In the genomic region with DNA sequence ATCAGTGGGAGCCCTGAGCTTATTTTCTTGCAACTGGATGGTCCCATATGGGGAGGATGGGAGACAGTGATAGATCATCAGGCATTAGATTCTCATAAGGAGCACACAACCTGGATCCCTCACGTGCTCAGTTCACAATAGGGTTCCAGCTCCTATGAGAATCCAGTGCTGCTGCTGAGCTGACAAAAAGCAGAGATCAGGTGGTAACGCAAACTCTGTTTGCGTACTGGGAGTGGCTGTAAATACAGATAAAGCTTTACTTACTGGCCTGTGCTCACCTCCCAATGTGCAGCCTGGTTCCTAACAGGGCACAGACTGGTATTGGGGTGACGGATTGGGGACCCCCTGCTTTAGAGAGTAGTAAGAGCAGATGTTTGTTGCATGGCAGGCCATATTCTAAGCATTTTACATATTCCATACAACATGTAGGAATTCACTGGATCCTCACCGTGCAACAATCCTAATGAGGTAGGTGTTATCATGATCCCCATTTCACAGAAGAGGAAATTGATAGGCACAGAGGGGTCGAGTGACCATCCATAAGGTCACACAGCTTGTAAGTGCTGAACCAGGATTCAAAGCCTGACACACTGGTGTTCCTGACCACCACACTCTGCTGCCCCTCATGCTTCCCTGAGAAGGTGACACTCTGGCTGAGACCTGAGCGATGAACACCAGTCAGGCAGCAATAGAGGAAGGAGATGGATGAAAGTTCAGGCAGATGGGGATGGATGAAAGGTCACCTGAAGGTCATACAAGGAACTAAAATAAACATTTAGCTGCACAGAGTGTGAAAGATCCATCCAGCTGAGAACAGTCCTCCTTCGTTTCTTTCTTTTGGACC, we compare ENCODE assay signal across 12 cellular contexts. TPM values are rescaled to one million over a fixed set of nuclear protein-coding genes. Genes with fewer than 3 reads are reported as not detected.
DNase-seq lines count a peak whose midpoint lies in the region; ATAC-seq, FAIRE-seq and TF ChIP-seq lines count a peak whose summit lies in the region.
"Had no signal": no experiment of that assay in that cellular context is flagged by ENCODE, and none has a peak within 500 bp of the region (broad histone marks: within the 10 kb centered on the region; RNA-seq: fewer than 3 reads in every experiment).

No MANE protein-coding gene starts in this region.

- no peaks in the 10 kb centered on the region for H3K9me3 Mint-ChIP-seq in activated T-cell treated with anti-CD3 and anti-CD28 coated beads, Interleukin-2, amount 50 U/mL, for 24 hours
- H3K9me3 Mint-ChIP-seq: activated CD4-positive, alpha-beta T cell treated with anti-CD3 and anti-CD28 coated beads, Interleukin-2, amount 10 ng/mL, durations not matched to agents 24 days and 14 days; T-helper 1 cell treated with Interleukin-12 subunit alpha and Interleukin-12 subunit beta and Interleukin-4 antibody, amounts not matched to agents 30 μg/mL and 1 μg/mL, for 36 hours had no signal

- peaks cover 14% of the 10 kb centered on the region for H3K4me1 ChIP-seq in HEK293 (ENCODE audit: control insufficient read depth, insufficient read depth, low read length)
- peaks cover 23% of the 10 kb centered on the region for H3K4me1 ChIP-seq in body of pancreas
- peaks cover 0 to 4% of the 10 kb centered on the region in 2 donors for H3K4me1 ChIP-seq in small intestine (ENCODE audit: control insufficient read depth in 2 of 2, insufficient read depth in 1 of 2, low read depth in 1 of 2, low read length in 1 of 2)

- WGBS in body of pancreas, 2 donors: 52 to 67% methylated on average over 8 of the region's 8 CpGs
- WGBS in small intestine, 3 donors: 38 to 59% (median 44%) methylated on average over 8 of the region's 8 CpGs

- CTCF ChIA-PET in HEK293 (lab: Yijun Ruan, JAX): no interaction called here

- no peak overlapping the region for H3K27ac ChIP-seq in HEK293 (ENCODE audit: extremely low read depth, low read depth, low read length)
- H3K27ac ChIP-seq in body of pancreas: no peak overlapping the region
- H3K27ac ChIP-seq in small intestine (ENCODE audit: low read depth in 1 of 2, low read length in 1 of 2): peak overlapping the region in 1 of 2 donors; percentile 5

- ATAC-seq in body of pancreas: peak; percentile 47
- ATAC-seq in left colon: peak; percentile 92
- no peak for ATAC-seq in HG03460 (IDR thresholded peaks at IDR 0.05; ENCODE audit: unreplicated experiment)
- ATAC-seq in HG02610 (IDR thresholded peaks at IDR 0.05; ENCODE audit: unreplicated experiment): no peak

- H3K4me3 ChIP-seq in HEK293 (ENCODE audit: low read depth, low read length) (no peak overlapping the region), body of pancreas (no peak overlapping the region), small intestine (ENCODE audit: low read depth in 1 of 2, low read length in 2 of 2) (no peak overlapping the region)

- DNase-seq in body of pancreas (no peak), left colon (peak in 1 of 2 donors; percentile 66), small intestine (peak; percentile 81), T-helper 9 cell (no peak)
- no peak for DNase-seq in activated T-cell treated with anti-CD3 and anti-CD28 coated beads, Interleukin-2, amount 50 U/mL, for 24 hours
- DNase-seq: activated CD4-positive, alpha-beta T cell treated with anti-CD3 and anti-CD28 coated beads, Interleukin-2, amount 10 ng/mL, durations not matched to agents 24 days and 14 days; AML-193; NCI-H2029 treated with DMSO at 0.1 percent for 48 hours had no signal

- H3K9me3 ChIP-seq in HEK293 (ENCODE audit: control insufficient read depth, insufficient read depth, low read depth, low read length) (no peaks in the 10 kb centered on the region), body of pancreas (no peaks in the 10 kb centered on the region), small intestine (ENCODE audit: control insufficient read depth, low read depth) (no peaks in the 10 kb centered on the region)

- TF ChIP-seq POLR2A in body of pancreas (IDR thresholded peaks at IDR 0.05): no peak

- intact Hi-C loops in body of pancreas (cut with DNase I) (no loop called here), left colon (cut with DNase I, micrococcal nuclease) (no loop called here)

- FAIRE-seq in small intestine (lab: Jason Lieb, UNC): no peak

- H3K27me3 ChIP-seq in body of pancreas: no peaks in the 10 kb centered on the region
- H3K27me3 ChIP-seq in small intestine (ENCODE audit: control insufficient read depth in 2 of 2, insufficient read depth in 2 of 2, low read length in 2 of 2): no peaks in the 10 kb centered on the region

- peaks cover 10% of the 10 kb centered on the region for H3K27me3 Mint-ChIP-seq in activated T-cell treated with anti-CD3 and anti-CD28 coated beads, Interleukin-2, amount 50 U/mL, for 24 hours

- TF ChIP-seq CTCF in HEK293 (tag by site-specific recombination; IDR thresholded peaks at IDR 0.05) (no peak), body of pancreas (IDR thresholded peaks at IDR 0.05) (no peak)

- POLR2A ChIA-PET in HEK293 (lab: Yijun Ruan, JAX): interaction anchor here (0.5 to 2.2 kb wide), 5 partner anchors 14 to 163 kb away, joined by 3 to 16 read pairs (median 4); partner anchors contain the start of gene MAT2A

- H3K36me3 ChIP-seq in HEK293 (ENCODE audit: control insufficient read depth in 2 of 2, insufficient read depth in 1 of 2, low read length in 2 of 2): no peaks in the 10 kb centered on the region
- H3K36me3 ChIP-seq in body of pancreas (replicated peaks in 1 of 2; ENCODE audit: insufficient read depth in 1 of 2, low read depth in 2 of 2): no peaks in the 10 kb centered on the region
- no peaks in the 10 kb centered on the region for H3K36me3 ChIP-seq in small intestine (ENCODE audit: control insufficient read depth in 2 of 2, insufficient read depth in 2 of 2, low read length in 2 of 2)

- no peak overlapping the region for H3K4me3 Mint-ChIP-seq in activated T-cell treated with anti-CD3 and anti-CD28 coated beads, Interleukin-2, amount 50 U/mL, for 24 hours
- H3K4me3 Mint-ChIP-seq: activated CD4-positive, alpha-beta T cell treated with anti-CD3 and anti-CD28 coated beads, Interleukin-2, amount 10 ng/mL, durations not matched to agents 24 days and 14 days; T-helper 1 cell treated with Interleukin-12 subunit alpha and Interleukin-12 subunit beta and Interleukin-4 antibody, amounts not matched to agents 30 μg/mL and 1 μg/mL, for 36 hours had no signal

- no peaks in the 10 kb centered on the region for H3K36me3 Mint-ChIP-seq in activated T-cell treated with anti-CD3 and anti-CD28 coated beads, Interleukin-2, amount 50 U/mL, for 24 hours (ENCODE audit: low read depth)

- no peak overlapping the region for H3K27ac Mint-ChIP-seq in activated T-cell treated with anti-CD3 and anti-CD28 coated beads, Interleukin-2, amount 50 U/mL, for 24 hours
- H3K27ac Mint-ChIP-seq: activated CD4-positive, alpha-beta T cell treated with anti-CD3 and anti-CD28 coated beads, Interleukin-2, amount 10 ng/mL, durations not matched to agents 24 days and 14 days; T-helper 1 cell treated with Interleukin-12 subunit alpha and Interleukin-12 subunit beta and Interleukin-4 antibody, amounts not matched to agents 30 μg/mL and 1 μg/mL, for 36 hours had no signal

- H3K4me1 Mint-ChIP-seq in activated T-cell treated with anti-CD3 and anti-CD28 coated beads, Interleukin-2, amount 50 U/mL, for 24 hours (ENCODE audit: low read depth): no peaks in the 10 kb centered on the region

TF ChIP-seq in HEK293, 187 proteins besides CTCF, POLR2A, EP300 and RAD21 (continues in another document):
- TF ChIP-seq ZBTB7A (tag by site-specific recombination; IDR thresholded peaks at IDR 0.05; ENCODE audit: low read depth) (no peak), SCRT1 (tag by site-specific recombination; IDR thresholded peaks at IDR 0.05; ENCODE audit: borderline replicate concordance) (no peak), ZBTB17 (tag by site-specific recombination; IDR thresholded peaks at IDR 0.05) (peak; percentile 58), ZSCAN23 (tag by site-specific recombination; IDR thresholded peaks at IDR 0.05) (no peak), OSR2 (tag by site-specific recombination; IDR thresholded peaks at IDR 0.05) (no peak), ZNF571 (tag by site-specific recombination; IDR thresholded peaks at IDR 0.05) (no peak), SP3 (tag by site-specific recombination; IDR thresholded peaks at IDR 0.05) (no peak), KLF1 (tag by site-specific recombination; IDR thresholded peaks at IDR 0.05) (peak; percentile 19; the same call in 1 of the 2 replicates), BCL11A (tag by site-specific recombination; IDR thresholded peaks at IDR 0.05; ENCODE audit: low read depth) (no peak)
- TF ChIP-seq, protein P1, sequence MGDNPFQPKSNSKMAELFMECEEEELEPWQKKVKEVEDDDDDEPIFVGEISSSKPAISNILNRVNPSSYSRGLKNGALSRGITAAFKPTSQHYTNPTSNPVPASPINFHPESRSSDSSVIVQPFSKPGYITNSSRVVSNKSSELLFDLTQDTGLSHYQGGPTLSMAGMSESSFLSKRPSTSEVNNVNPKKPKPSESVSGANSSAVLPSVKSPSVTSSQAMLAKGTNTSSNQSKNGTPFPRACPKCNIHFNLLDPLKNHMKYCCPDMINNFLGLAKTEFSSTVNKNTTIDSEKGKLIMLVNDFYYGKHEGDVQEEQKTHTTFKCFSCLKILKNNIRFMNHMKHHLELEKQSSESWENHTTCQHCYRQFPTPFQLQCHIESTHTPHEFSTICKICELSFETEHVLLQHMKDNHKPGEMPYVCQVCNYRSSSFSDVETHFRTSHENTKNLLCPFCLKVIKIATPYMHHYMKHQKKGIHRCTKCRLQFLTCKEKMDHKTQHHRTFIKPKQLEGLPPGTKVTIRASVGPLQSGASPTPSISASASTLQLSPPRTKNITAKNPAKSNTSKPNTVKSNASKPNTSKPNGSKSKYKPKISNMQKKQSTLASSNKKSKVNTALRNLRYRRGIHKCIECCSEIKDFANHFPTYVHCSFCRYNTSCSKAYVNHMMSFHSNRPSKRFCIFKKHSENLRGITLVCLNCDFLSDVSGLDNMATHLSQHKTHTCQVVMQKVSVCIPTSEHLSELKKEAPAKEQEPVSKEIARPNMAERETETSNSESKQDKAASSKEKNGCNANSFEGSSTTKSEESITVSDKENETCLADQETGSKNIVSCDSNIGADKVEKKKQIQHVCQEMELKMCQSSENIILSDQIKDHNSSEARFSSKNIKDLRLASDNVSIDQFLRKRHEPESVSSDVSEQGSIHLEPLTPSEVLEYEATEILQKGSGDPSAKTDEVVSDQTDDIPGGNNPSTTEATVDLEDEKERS (tag by site-specific recombination; IDR thresholded peaks at IDR 0.05): no peak

RNA-seq across cellular contexts. Expression of gene MAT2A, which starts 15.7 kb away (rescaled TPM):
- 100 to 1,000 TPM; 388 to 576 TPM for total RNA-seq in body of pancreas
- 100 to 1,000 TPM; 147 to 173 TPM for total RNA-seq in left colon
- 10 to 100 TPM; 81.2 to 100.0 (median 93.3) TPM for polyA plus RNA-seq in small intestine

RNA-seq across cellular contexts. Expression of gene GGCX, which starts 38.0 kb away (rescaled TPM):
- total RNA-seq in body of pancreas (10 to 100 TPM; 35.5 to 48.1 TPM), left colon (10 to 100 TPM; 25.1 to 27.8 TPM)
- 10 to 100 TPM in 1 of 3 donors, 1 to 10 TPM in 2; 9.2 to 23.5 (median 9.4) TPM for polyA plus RNA-seq in small intestine

RNA-seq across cellular contexts. Expression of gene VAMP8, which starts 54.1 kb away (rescaled TPM):
- total RNA-seq in body of pancreas (100 to 1,000 TPM in 1 of 2 donors, 10 to 100 TPM in 1; 39.6 to 111 TPM), left colon (100 to 1,000 TPM; 268 to 282 TPM)
- 1,000 to 10,000 TPM in 1 of 3 donors, 100 to 1,000 TPM in 2; 286 to 1,108 (median 952) TPM for polyA plus RNA-seq in small intestine

Comparison
In these comparisons a context has a peak if more than half of its experiments do, and no peak if none do; other contexts are left out.
1. ATAC-seq: peak in body of pancreas (single experiment) and left colon (single experiment); none in HG03460 (single experiment) and HG02610 (single experiment).